16 cellular contexts compared by ENCODE assay signal in genomic region chr2:45951025-45951737, GRCh38.
"Had no signal": no experiment of that assay in that cellular context is flagged by ENCODE, and none has a peak within 500 bp of the region (broad histone marks: within the 10 kb centered on the region; RNA-seq: fewer than 3 reads in every experiment).

No MANE protein-coding gene starts in this region.

- H3K27ac ChIP-seq: epithelial cell of prostate had no signal

- DNase-seq: activated CD4-positive, alpha-beta T cell treated with anti-CD3 and anti-CD28 coated beads, Interleukin-2, amount 50 U/mL, for 48 hours; activated CD4-positive, CD25-positive, alpha-beta regulatory T cell treated with anti-CD3 and anti-CD28 coated beads, Interleukin-2, amount 50 U/mL, for 72 hours; aorta; foreskin melanocyte; left cardiac atrium; mammary epithelial cell; naive B cell; stimulated activated CD4-positive, alpha-beta T cell treated with anti-CD3 and anti-CD28 coated beads, Interleukin-15, amount 100 ng/mL, for 24 hours; stimulated activated CD4-positive, alpha-beta T cell treated with anti-CD3 and anti-CD28 coated beads, Interleukin-4, amount 100 ng/mL, for 1 hour; T-helper 1 cell; T1000 had no signal

- H3K9me3 Mint-ChIP-seq: dendritic cell treated with granulocyte-macrophage colony-stimulating factor and Interleukin-4, amounts not matched to agents 40 ng/mL and 50 ng/mL, for 4 days; naive B cell; stimulated activated naive CD8-positive, alpha-beta T cell treated with anti-CD3 and anti-CD28 coated beads, Interleukin-15, Interleukin-2, amounts not matched to agents 100 ng/mL and 50 ng/mL, for 24 hours; type B pancreatic cell had no signal

- H3K4me3 Mint-ChIP-seq: dendritic cell treated with granulocyte-macrophage colony-stimulating factor and Interleukin-4, amounts not matched to agents 40 ng/mL and 50 ng/mL, for 4 days; stimulated activated naive CD8-positive, alpha-beta T cell treated with anti-CD3 and anti-CD28 coated beads, Interleukin-15, Interleukin-2, amounts not matched to agents 100 ng/mL and 50 ng/mL, for 24 hours; type B pancreatic cell had no signal

- H3K27ac Mint-ChIP-seq: dendritic cell treated with granulocyte-macrophage colony-stimulating factor and Interleukin-4, amounts not matched to agents 40 ng/mL and 50 ng/mL, for 4 days; stimulated activated naive CD8-positive, alpha-beta T cell treated with anti-CD3 and anti-CD28 coated beads, Interleukin-15, Interleukin-2, amounts not matched to agents 100 ng/mL and 50 ng/mL, for 24 hours; type B pancreatic cell had no signal

- H3K27me3 Mint-ChIP-seq: dendritic cell treated with granulocyte-macrophage colony-stimulating factor and Interleukin-4, amounts not matched to agents 40 ng/mL and 50 ng/mL, for 4 days; naive B cell; stimulated activated naive CD8-positive, alpha-beta T cell treated with anti-CD3 and anti-CD28 coated beads, Interleukin-15, Interleukin-2, amounts not matched to agents 100 ng/mL and 50 ng/mL, for 24 hours; type B pancreatic cell had no signal

- H3K36me3 Mint-ChIP-seq: naive B cell, type B pancreatic cell had no signal

- ATAC-seq: SK-N-SH treated with all-trans-retinoic acid at 6 μM for 48 hours had no signal
